In genomic region chr3:182697345-182697919, GRCh38 we compare ENCODE assay signal across 22 cellular contexts.
A peak's percentile ranks its signal among the peaks of the same experiment; 100 is the strongest.
DNase-seq lines count a peak whose midpoint lies in the region; TF ChIP-seq lines count a peak whose summit lies in the region.
"Had no signal": no experiment of that assay in that cellular context is flagged by ENCODE, and none has a peak within 500 bp of the region (broad histone marks: within the 10 kb centered on the region; RNA-seq: fewer than 3 reads in every experiment).

No MANE protein-coding gene starts in this region.

- H3K36me3 Mint-ChIP-seq in glutamatergic neuron (ENCODE audit: unreplicated experiment) (no peaks in the 10 kb centered on the region), HFFc6 (ENCODE audit: low read depth) (no peaks in the 10 kb centered on the region)
- H3K36me3 Mint-ChIP-seq: activated naive CD8-positive, alpha-beta T cell; WTC11 had no signal

- peaks cover 0 to 4% (median 0%) of the 10 kb centered on the region in 4 donors for H3K4me1 ChIP-seq in stomach
- H3K4me1 ChIP-seq in tibial nerve, result no peaks in the 10 kb centered on the region
- H3K4me1 ChIP-seq: vagina had no signal

- no peak overlapping the region for H3K4me3 Mint-ChIP-seq in glutamatergic neuron (ENCODE audit: unreplicated experiment)
- H3K4me3 Mint-ChIP-seq in HFFc6, result no peak overlapping the region
- H3K4me3 Mint-ChIP-seq: activated CD8-positive, alpha-beta T cell treated with anti-CD3 and anti-CD28 coated beads for 36 hours; activated naive CD8-positive, alpha-beta T cell; T-helper 17 cell; WTC11 had no signal

- H3K27ac ChIP-seq in stomach, result no peak overlapping the region
- H3K27ac ChIP-seq in tibial nerve, result no peak overlapping the region
- H3K27ac ChIP-seq: vagina had no signal

- H3K4me3 ChIP-seq in stomach (no peak overlapping the region), tibial nerve (no peak overlapping the region)
- H3K4me3 ChIP-seq: vagina had no signal

- no peaks in the 10 kb centered on the region for H3K36me3 ChIP-seq in stomach
- H3K36me3 ChIP-seq in tibial nerve, result no peaks in the 10 kb centered on the region
- H3K36me3 ChIP-seq: vagina had no signal

- TF ChIP-seq CTCF in glutamatergic neuron (IDR thresholded peaks at IDR 0.05; ENCODE audit: partially characterized antibody, unreplicated experiment), result no peak
- TF ChIP-seq CTCF in HFFc6 (IDR thresholded peaks at IDR 0.05), result no peak
- TF ChIP-seq CTCF in stomach (IDR thresholded peaks at IDR 0.05), result no peak
- no peak for TF ChIP-seq CTCF in tibial nerve (IDR thresholded peaks at IDR 0.05)

- peaks cover 6% of the 10 kb centered on the region for H3K4me1 Mint-ChIP-seq in glutamatergic neuron (ENCODE audit: low read depth, unreplicated experiment)
- H3K4me1 Mint-ChIP-seq in HFFc6 (ENCODE audit: low read depth), result no peaks in the 10 kb centered on the region
- H3K4me1 Mint-ChIP-seq: T-helper 17 cell had no signal

- intact Hi-C loops in stomach (cut with DNase I; ENCODE audit: low total_unique reads), result no loop called here

- WGBS in stomach, 5 donors, result 25 to 48% (median 35%) methylated on average over 12 of the region's 12 CpGs
- 55 to 64% methylated on average over 12 of the region's 12 CpGs for WGBS in tibial nerve, 2 donors

- H3K9me3 ChIP-seq in stomach (no peaks in the 10 kb centered on the region), tibial nerve (peaks cover 0 to 2% (median 0%) of the 10 kb centered on the region in 4 donors)
- H3K9me3 ChIP-seq: vagina had no signal

- TF ChIP-seq POLR2A in stomach (IDR thresholded peaks at IDR 0.05), result no peak
- TF ChIP-seq POLR2A in tibial nerve (IDR thresholded peaks at IDR 0.05), result no peak

- no peak for TF ChIP-seq EP300 in stomach (IDR thresholded peaks at IDR 0.05)
- TF ChIP-seq EP300 in tibial nerve (IDR thresholded peaks at IDR 0.05), result no peak

- H3K27ac Mint-ChIP-seq in glutamatergic neuron (ENCODE audit: unreplicated experiment) (no peak overlapping the region), HFFc6 (no peak overlapping the region)
- H3K27ac Mint-ChIP-seq: activated CD8-positive, alpha-beta T cell treated with anti-CD3 and anti-CD28 coated beads for 36 hours; activated naive CD8-positive, alpha-beta T cell; T-helper 17 cell; WTC11 had no signal

- H3K27me3 Mint-ChIP-seq in glutamatergic neuron (ENCODE audit: unreplicated experiment) (no peaks in the 10 kb centered on the region), HFFc6 (ENCODE audit: insufficient read depth) (peaks cover 9% of the 10 kb centered on the region; the same call in 1 of the 2 replicates)
- H3K27me3 Mint-ChIP-seq: activated naive CD8-positive, alpha-beta T cell had no signal

- H3K27me3 ChIP-seq in stomach, result no peaks in the 10 kb centered on the region
- H3K27me3 ChIP-seq in tibial nerve, result peaks cover 0 to 3% of the 10 kb centered on the region in 2 donors
- H3K27me3 ChIP-seq: vagina had no signal

- in situ Hi-C loops in ACHN (cut with HindIII; ENCODE audit: low pct_ligation_motif_present, low pct_unique_long_range_greater_than_20kb, low sequenced_read_pairs), result no loop called here

- DNase-seq in DMS153 (lab: John Stamatoyannopoulos, UW) (peak; percentile 83), NCI-H1105 (lab: John Stamatoyannopoulos, UW) (peak; percentile 96), NCI-H774 (lab: John Stamatoyannopoulos, UW) (peak; percentile 87), glutamatergic neuron (peak; percentile 18), HFFc6 (no peak), stomach (no peak), ACHN (no peak), tibial nerve (ENCODE audit: low spot score in 2 of 2) (no peak)
- DNase-seq: activated CD8-positive, alpha-beta T cell treated with anti-CD3 and anti-CD28 coated beads for 36 hours; activated T-cell treated with anti-CD3 and anti-CD28 coated beads, Interleukin-2, amount 50 U/mL, for 48 hours; EL; left ventricle myocardium superior; NCI-H2171 treated with DMSO at 0.1 percent for 48 hours; posterior cingulate gyrus; SIG-M5; small intestine; stimulated activated CD4-positive, alpha-beta T cell treated with anti-CD3 and anti-CD28 coated beads, Interleukin-4, amount 100 ng/mL, for 24 hours; substantia nigra; T-helper 17 cell had no signal

- H3K9me3 Mint-ChIP-seq in glutamatergic neuron (ENCODE audit: unreplicated experiment), result no peaks in the 10 kb centered on the region
- H3K9me3 Mint-ChIP-seq in HFFc6, result no peaks in the 10 kb centered on the region
- H3K9me3 Mint-ChIP-seq: activated CD8-positive, alpha-beta T cell treated with anti-CD3 and anti-CD28 coated beads for 36 hours had no signal

Comparison
In these comparisons a context has a peak if more than half of its experiments do, and no peak if none do; other contexts are left out.
1. DNase-seq: peak in DMS153 (single experiment), NCI-H1105 (single experiment), NCI-H774 (single experiment) and glutamatergic neuron (single experiment); none in HFFc6 (single experiment), stomach (single experiment), ACHN (single experiment) and tibial nerve (0 of 2).